Comparison of ENCODE assay signal across 8 cellular contexts in genomic region chr1:179706339-179706941, GRCh38. TPM values are rescaled to one million over a fixed set of nuclear protein-coding genes. Genes with fewer than 3 reads are reported as not detected.
DNase-seq lines count a peak whose midpoint lies in the region; ATAC-seq, FAIRE-seq and TF ChIP-seq lines count a peak whose summit lies in the region.

No MANE protein-coding gene starts in this region.

- H3K27me3 ChIP-seq in RWPE2 (ENCODE audit: insufficient read depth, poor library complexity, severe bottlenecking) = no peaks in the 10 kb centered on the region
- H3K27me3 ChIP-seq in right atrium auricular region = no peaks in the 10 kb centered on the region
- H3K27me3 ChIP-seq in small intestine (ENCODE audit: control insufficient read depth in 2 of 2, insufficient read depth in 2 of 2, low read length in 2 of 2) = no peaks in the 10 kb centered on the region

- H3K27ac Mint-ChIP-seq in activated naive CD4-positive, alpha-beta T cell treated with anti-CD3 and anti-CD28 coated beads, Interleukin-2, amount 10 ng/mL, durations not matched to agents 7 days and 5 days = no peak overlapping the region

- DNase-seq in GDM1 (lab: John Stamatoyannopoulos, UW) = peak; percentile 13
- DNase-seq in LoVo (ENCODE audit: low spot score) = peak; percentile 71
- DNase-seq in RWPE2 (ENCODE audit: low spot score) = no peak
- DNase-seq in activated naive CD4-positive, alpha-beta T cell treated with anti-CD3 and anti-CD28 coated beads, Interleukin-2, amount 10 ng/mL, durations not matched to agents 7 days and 5 days = peak; percentile 75
- DNase-seq in right atrium auricular region (ENCODE audit: low spot score) = no peak
- peak; percentile 63 for DNase-seq in small intestine

- H3K27me3 Mint-ChIP-seq in activated naive CD4-positive, alpha-beta T cell treated with anti-CD3 and anti-CD28 coated beads, Interleukin-2, amount 10 ng/mL, durations not matched to agents 7 days and 5 days = peaks cover 3% of the 10 kb centered on the region

- H3K27ac ChIP-seq in RWPE2 (ENCODE audit: poor library complexity, severe bottlenecking) (no peak overlapping the region), right atrium auricular region (no peak overlapping the region), small intestine (ENCODE audit: low read depth in 1 of 2, low read length in 1 of 2) (no peak overlapping the region)

- no peaks in the 10 kb centered on the region for H3K4me1 ChIP-seq in RWPE2 (ENCODE audit: insufficient read depth, poor library complexity, severe bottlenecking)
- H3K4me1 ChIP-seq in right atrium auricular region = peaks cover 0 to 15% of the 10 kb centered on the region in 2 donors
- H3K4me1 ChIP-seq in small intestine (ENCODE audit: control insufficient read depth in 2 of 2, insufficient read depth in 1 of 2, low read depth in 1 of 2, low read length in 1 of 2) = peaks cover 0 to 9% of the 10 kb centered on the region in 2 donors

- TF ChIP-seq CTCF in RWPE2 (IDR thresholded peaks at IDR 0.05; ENCODE audit: poor library complexity, severe bottlenecking) (peak; percentile 85), right atrium auricular region (IDR thresholded peaks at IDR 0.05) (peak; percentile 71 to 81)

- H3K36me3 ChIP-seq in RWPE2 (ENCODE audit: low read depth) = no peaks in the 10 kb centered on the region
- no peaks in the 10 kb centered on the region for H3K36me3 ChIP-seq in right atrium auricular region
- no peaks in the 10 kb centered on the region for H3K36me3 ChIP-seq in small intestine (ENCODE audit: control insufficient read depth in 2 of 2, insufficient read depth in 2 of 2, low read length in 2 of 2)

- no peak for ATAC-seq in RWPE2 (ENCODE audit: low read depth)
- no peak for ATAC-seq in HG03039 (IDR thresholded peaks at IDR 0.05; ENCODE audit: unreplicated experiment)
- no peak for ATAC-seq in GM18520 (IDR thresholded peaks at IDR 0.05; ENCODE audit: unreplicated experiment)

- H3K4me3 ChIP-seq in RWPE2 (ENCODE audit: severe bottlenecking) = no peak overlapping the region
- H3K4me3 ChIP-seq in right atrium auricular region = no peak overlapping the region
- no peak overlapping the region for H3K4me3 ChIP-seq in small intestine (ENCODE audit: low read depth in 1 of 2, low read length in 2 of 2)

- CTCF ChIA-PET in activated naive CD4-positive, alpha-beta T cell treated with anti-CD3 and anti-CD28 coated beads, Interleukin-2, amount 10 ng/mL, durations not matched to agents 7 days and 5 days (lab: Charles Lee) = interaction anchor here (0.5 to 13.8 kb wide), 23 partner anchors 9 to 511 kb away, joined by 3 to 565 read pairs (median 3); no protein-coding TSS in a partner anchor

- no peaks in the 10 kb centered on the region for H3K9me3 Mint-ChIP-seq in activated naive CD4-positive, alpha-beta T cell treated with anti-CD3 and anti-CD28 coated beads, Interleukin-2, amount 10 ng/mL, durations not matched to agents 7 days and 5 days

- WGBS in small intestine, 3 donors = 0 to 2% (median 0%) methylated on average over 3 of the region's 3 CpGs

- peaks cover 18% of the 10 kb centered on the region for H3K4me1 Mint-ChIP-seq in activated naive CD4-positive, alpha-beta T cell treated with anti-CD3 and anti-CD28 coated beads, Interleukin-2, amount 10 ng/mL, durations not matched to agents 7 days and 5 days

- FAIRE-seq in small intestine (lab: Jason Lieb, UNC) = no peak

- no peaks in the 10 kb centered on the region for H3K9me3 ChIP-seq in RWPE2 (ENCODE audit: severe bottlenecking)
- no peaks in the 10 kb centered on the region for H3K9me3 ChIP-seq in right atrium auricular region
- no peaks in the 10 kb centered on the region for H3K9me3 ChIP-seq in small intestine (ENCODE audit: control insufficient read depth, low read depth)

- no peaks in the 10 kb centered on the region for H3K36me3 Mint-ChIP-seq in activated naive CD4-positive, alpha-beta T cell treated with anti-CD3 and anti-CD28 coated beads, Interleukin-2, amount 10 ng/mL, durations not matched to agents 7 days and 5 days

- no peak overlapping the region for H3K4me3 Mint-ChIP-seq in activated naive CD4-positive, alpha-beta T cell treated with anti-CD3 and anti-CD28 coated beads, Interleukin-2, amount 10 ng/mL, durations not matched to agents 7 days and 5 days

RNA-seq across cellular contexts. Expression of gene FAM163A, which starts 36.7 kb away (rescaled TPM):
- not detected for total RNA-seq in right atrium auricular region
- polyA plus RNA-seq in small intestine = 1 to 10 TPM in 1 of 3 donors, under 1 TPM in 1, not detected in 1; 0.27 to 1.6 TPM

Comparison
In these comparisons a context has a peak if more than half of its experiments do, and no peak if none do; other contexts are left out.
1. DNase-seq: peak in GDM1 (single experiment), LoVo (single experiment), activated naive CD4-positive, alpha-beta T cell treated with anti-CD3 and anti-CD28 coated beads, Interleukin-2, amount 10 ng/mL, durations not matched to agents 7 days and 5 days (single experiment) and small intestine (single experiment); none in RWPE2 (single experiment) and right atrium auricular region (single experiment).